Comparison of ENCODE assay signal across 7 cellular contexts in genomic region chr6:6825986-6826901, GRCh38.
A peak's percentile ranks its signal among the peaks of the same experiment; 100 is the strongest.
DNase-seq lines count a peak whose midpoint lies in the region; ATAC-seq and TF ChIP-seq lines count a peak whose summit lies in the region.

No MANE protein-coding gene starts in this region.

- H3K9me3 Mint-ChIP-seq in naive B cell = no peaks in the 10 kb centered on the region

- ATAC-seq in GM18519 (IDR thresholded peaks at IDR 0.05; ENCODE audit: low FRiP score, unreplicated experiment) (peak; percentile 41), HG02588 (IDR thresholded peaks at IDR 0.05; ENCODE audit: unreplicated experiment) (peak; percentile 82), naive B cell (ENCODE audit: low read depth in 2 of 2) (peak; percentile 61 to 67)

- no peaks in the 10 kb centered on the region for H3K36me3 Mint-ChIP-seq in naive B cell

- H3K27me3 Mint-ChIP-seq in naive B cell = peaks cover 0 to 23% (median 17%) of the 10 kb centered on the region in 3 donors

- H3K27ac Mint-ChIP-seq in naive B cell = peak overlapping the region in 3 of 6 donors; percentile 58 to 88 (median 59)

- no peak for TF ChIP-seq CTCF in astrocyte of the spinal cord (IDR thresholded peaks at IDR 0.05; ENCODE audit: low read depth, low read length)

- H3K4me3 ChIP-seq in astrocyte of the spinal cord (ENCODE audit: low read depth, low read length) = no peak overlapping the region

- DNase-seq in NCI-H1105 treated with DMSO at 0.1 percent for 48 hours (lab: John Stamatoyannopoulos, UW) (peak; percentile 77), astrocyte of the spinal cord (ENCODE audit: low read depth, low spot score) (peak; percentile 11), naive B cell (no peak), glomerular visceral epithelial cell (ENCODE audit: extremely low spot score) (no peak), GM03348 (ENCODE audit: low spot score) (no peak)

- H3K4me1 Mint-ChIP-seq in naive B cell = peaks cover 4 to 9% (median 7%) of the 10 kb centered on the region in 3 donors

- no peak overlapping the region for H3K4me3 Mint-ChIP-seq in naive B cell

- in situ Hi-C loops in astrocyte of the spinal cord (cut with HindIII; ENCODE audit: low sequenced_read_pairs) = no loop called here

Comparison
In these comparisons a context has a peak if more than half of its experiments do, and no peak if none do; other contexts are left out.
1. DNase-seq: peak in NCI-H1105 treated with DMSO at 0.1 percent for 48 hours (single experiment) and astrocyte of the spinal cord (single experiment); none in naive B cell (single experiment), glomerular visceral epithelial cell (single experiment) and GM03348 (single experiment).
2. Peak in every context shown above with its lines, with median percentiles within 50 percentile points of each other: ATAC-seq.